1 cellular context compared by ENCODE assay signal in genomic region chr3:154759966-154760365, GRCh38.
TF ChIP-seq lines count a peak whose summit lies in the region.

No MANE protein-coding gene starts in this region.

TF ChIP-seq in IMR-90, 13 proteins besides CTCF, POLR2A, EP300 and RAD21 (continued from another document):
- TF ChIP-seq MAZ (IDR thresholded peaks at IDR 0.05; ENCODE audit: borderline replicate concordance, low read depth, low read length) (no peak), FOS (IDR thresholded peaks at IDR 0.05; ENCODE audit: low read depth, low read length) (no peak), SMC3 (IDR thresholded peaks at IDR 0.05; ENCODE audit: low read depth, low read length) (no peak), BHLHE40 (IDR thresholded peaks at IDR 0.05; ENCODE audit: low read depth, low read length) (no peak), MXI1 (IDR thresholded peaks at IDR 0.05; ENCODE audit: borderline replicate concordance, low read depth, low read length) (no peak), RFX5 (IDR thresholded peaks at IDR 0.05; ENCODE audit: low read depth, low read length) (no peak), CEBPB (IDR thresholded peaks at IDR 0.05; ENCODE audit: low read depth, low read length) (no peak), RCOR1 (IDR thresholded peaks at IDR 0.05; ENCODE audit: insufficient replicate concordance, low read length) (no peak), MAFK (IDR thresholded peaks at IDR 0.05; ENCODE audit: low read depth, low read length) (no peak)
